In the genomic region with DNA sequence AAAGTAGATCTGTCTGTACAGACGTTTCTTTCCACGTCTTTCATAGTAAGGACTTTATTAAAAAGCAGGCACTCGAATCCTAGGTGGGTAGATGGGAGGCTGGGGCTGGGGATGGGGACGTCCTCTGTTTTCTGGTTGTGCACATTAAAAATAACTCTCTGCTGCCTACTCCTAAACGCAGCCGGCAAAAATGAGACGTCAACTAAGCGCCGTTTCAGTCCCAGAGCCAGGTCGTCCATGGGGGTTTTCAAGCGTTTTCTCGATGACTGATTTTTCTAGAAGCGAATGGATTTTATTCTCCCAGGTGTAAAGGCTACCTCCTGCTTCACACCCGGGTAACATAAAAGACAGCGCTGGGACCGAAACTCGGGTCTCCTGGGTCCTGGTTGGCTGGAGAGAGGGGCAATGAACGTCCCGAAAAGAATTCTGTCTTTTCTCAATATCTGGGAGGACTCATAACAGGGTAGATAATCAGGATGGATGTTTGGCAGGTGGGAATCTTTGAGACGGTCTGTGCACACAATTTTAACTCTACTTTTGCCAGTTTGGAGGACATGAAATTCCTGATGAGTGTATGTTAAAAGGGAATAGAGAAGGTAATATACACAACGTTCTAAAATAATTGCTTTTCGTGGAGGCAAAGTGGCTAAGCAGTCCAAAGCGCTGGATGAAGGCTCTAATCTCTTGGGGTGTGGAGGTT, we compare ENCODE assay signal across 8 cellular contexts. TPM values are rescaled to one million over a fixed set of nuclear protein-coding genes. Genes with fewer than 3 reads are reported as not detected.
DNase-seq lines count a peak whose midpoint lies in the region; ATAC-seq, FAIRE-seq and TF ChIP-seq lines count a peak whose summit lies in the region.

No MANE protein-coding gene starts in this region.

- BruUV-seq in HepG2 (replicated peaks; lab: Mats Ljungman, UMichigan): no TSS peak

- peak; percentile 75 for ATAC-seq in HepG2
- no peak for ATAC-seq in right lobe of liver
- ATAC-seq in activated CD8-positive, alpha-beta T cell treated with anti-CD3 and anti-CD28 coated beads, Interleukin-2, amount 10 ng/mL, durations not matched to agents 7 days and 5 days: peak; percentile 40
- no peak for ATAC-seq in HG03442 (IDR thresholded peaks at IDR 0.05; ENCODE audit: unreplicated experiment)

- DNase-seq in HepG2 (ENCODE audit: low spot score) (no peak), right lobe of liver (no peak), immature natural killer cell (no peak), uterus (peak; percentile 26 to 35), pons (ENCODE audit: low spot score) (no peak), kidney glomerular epithelial cell (lab: John Stamatoyannopoulos, UW) (no peak)
- no peak for DNase-seq in activated CD8-positive, alpha-beta T cell treated with anti-CD3 and anti-CD28 coated beads, Interleukin-2, amount 10 ng/mL, durations not matched to agents 7 days and 5 days

- peaks cover 49% of the 10 kb centered on the region for H3K27me3 Mint-ChIP-seq in activated CD8-positive, alpha-beta T cell treated with anti-CD3 and anti-CD28 coated beads, Interleukin-2, amount 10 ng/mL, durations not matched to agents 7 days and 5 days (ENCODE audit: low read depth)
- peaks cover 18 to 41% (median 30%) of the 10 kb centered on the region in 3 donors for H3K27me3 Mint-ChIP-seq in immature natural killer cell (ENCODE audit: low read depth in 3 of 3)

- FAIRE-seq in HepG2 (lab: Jason Lieb, UNC): no peak

- peaks cover 5% of the 10 kb centered on the region for H3K36me3 Mint-ChIP-seq in activated CD8-positive, alpha-beta T cell treated with anti-CD3 and anti-CD28 coated beads, Interleukin-2, amount 10 ng/mL, durations not matched to agents 7 days and 5 days (ENCODE audit: low read depth)
- no peaks in the 10 kb centered on the region for H3K36me3 Mint-ChIP-seq in immature natural killer cell

- in situ Hi-C loops in HepG2 (cut with HindIII; ENCODE audit: extremely low pct_ligation_motif_present, low pct_unique_long_range_greater_than_20kb): no loop called here

- POLR2A ChIA-PET in HepG2 (lab: Yijun Ruan, JAX): no interaction called here
- POLR2A ChIA-PET in activated CD8-positive, alpha-beta T cell treated with anti-CD3 and anti-CD28 coated beads, Interleukin-2, amount 10 ng/mL, durations not matched to agents 7 days and 5 days (lab: Charles Lee): no interaction called here

- WGBS in HepG2 (ENCODE audit: low lambda C conversion rate): 15% methylated on average over 23 of the region's 23 CpGs
- WGBS in right lobe of liver (ENCODE audit: insufficient coverage, low coverage, low lambda C conversion rate, missing lambda C conversion rate): 13% methylated on average over 22 of the region's 23 CpGs

- H3K27ac Mint-ChIP-seq in activated CD8-positive, alpha-beta T cell treated with anti-CD3 and anti-CD28 coated beads, Interleukin-2, amount 10 ng/mL, durations not matched to agents 7 days and 5 days: peak overlapping the region; percentile 59
- no peak overlapping the region for H3K27ac Mint-ChIP-seq in immature natural killer cell

- intact Hi-C loops in HepG2 (cut with micrococcal nuclease; ENCODE audit: unreplicated experiment): no loop called here
- intact Hi-C loops in right lobe of liver (cut with DNase I): no loop called here
- intact Hi-C loops in uterus (cut with DNase I; ENCODE audit: low total_unique reads): no loop called here

- no peaks in the 10 kb centered on the region for H3K79me2 ChIP-seq in HepG2 (ENCODE audit: insufficient read depth, low read length)

- H3K4me3 ChIP-seq in HepG2 (replicated peaks in 1 of 3; ENCODE audit: insufficient read depth in 1 of 3, low read depth in 2 of 3, low read length in 3 of 3): peak overlapping the region; percentile 67 to 80 (median 75)
- H3K4me3 ChIP-seq in right lobe of liver: no peak overlapping the region
- peak overlapping the region; percentile 46 to 56 for H3K4me3 ChIP-seq in uterus

- CTCF ChIA-PET in HepG2 (lab: Yijun Ruan, JAX; ENCODE audit: low intra/inter-chr PET ratio, low total read pairs): no interaction called here
- CTCF ChIA-PET in activated CD8-positive, alpha-beta T cell treated with anti-CD3 and anti-CD28 coated beads, Interleukin-2, amount 10 ng/mL, durations not matched to agents 7 days and 5 days (lab: Charles Lee): no interaction called here

- H4K20me1 ChIP-seq in HepG2 (ENCODE audit: insufficient read depth, low read length): no peaks in the 10 kb centered on the region

- H3K9ac ChIP-seq in HepG2 (ENCODE audit: insufficient read depth, low read depth, low read length): peak overlapping the region; percentile 48; the same call in 1 of the 2 replicates

- peaks cover 27% of the 10 kb centered on the region for H3K4me1 Mint-ChIP-seq in activated CD8-positive, alpha-beta T cell treated with anti-CD3 and anti-CD28 coated beads, Interleukin-2, amount 10 ng/mL, durations not matched to agents 7 days and 5 days (ENCODE audit: low read depth)
- peaks cover 11 to 13% of the 10 kb centered on the region in 2 donors for H3K4me1 Mint-ChIP-seq in immature natural killer cell

- TF ChIP-seq CTCF in HepG2 (CRISPR knock-in tag; IDR thresholded peaks at IDR 0.05): no peak
- no peak for TF ChIP-seq CTCF in right lobe of liver (IDR thresholded peaks at IDR 0.05)
- TF ChIP-seq CTCF in uterus (IDR thresholded peaks at IDR 0.05): no peak

- no peak for TF ChIP-seq POLR2A in HepG2 (IDR thresholded peaks at IDR 0.05; ENCODE audit: insufficient read depth in 1 of 2, low read depth in 2 of 2, low read length in 2 of 2)
- no peak for TF ChIP-seq POLR2A in right lobe of liver (IDR thresholded peaks at IDR 0.05)
- TF ChIP-seq POLR2A in uterus (IDR thresholded peaks at IDR 0.05): no peak

- peak overlapping the region; percentile 89 for H3K4me2 ChIP-seq in HepG2 (ENCODE audit: low read depth, low read length)

- H3K36me3 ChIP-seq in HepG2 (replicated peaks in 1 of 2; ENCODE audit: control insufficient read depth in 1 of 2, insufficient read depth in 2 of 2, low read length in 2 of 2) (no peaks in the 10 kb centered on the region), right lobe of liver (no peaks in the 10 kb centered on the region), uterus (no peaks in the 10 kb centered on the region)

- H3K27ac ChIP-seq in HepG2 (ENCODE audit: extremely low read length, insufficient read depth, low read length): no peak overlapping the region
- no peak overlapping the region for H3K27ac ChIP-seq in right lobe of liver
- peak overlapping the region; percentile 90 to 95 for H3K27ac ChIP-seq in uterus

- peaks cover 0 to 5% of the 10 kb centered on the region in 2 experiments; a peak in 1 of 5 replicates for H3K27me3 ChIP-seq in HepG2 (ENCODE audit: control insufficient read depth in 1 of 2, insufficient read depth in 2 of 2, low read length in 2 of 2)
- H3K27me3 ChIP-seq in right lobe of liver: peaks cover 0 to 4% of the 10 kb centered on the region in 2 donors
- no peaks in the 10 kb centered on the region for H3K27me3 ChIP-seq in uterus

- H3K9me3 Mint-ChIP-seq in activated CD8-positive, alpha-beta T cell treated with anti-CD3 and anti-CD28 coated beads, Interleukin-2, amount 10 ng/mL, durations not matched to agents 7 days and 5 days (ENCODE audit: insufficient read depth): no peaks in the 10 kb centered on the region
- H3K9me3 Mint-ChIP-seq in immature natural killer cell: peaks cover 0 to 9% (median 0%) of the 10 kb centered on the region in 6 donors

- no peak for TF ChIP-seq EP300 in HepG2 (IDR thresholded peaks at IDR 0.05; ENCODE audit: low read depth in 2 of 2, low read length in 2 of 2)
- TF ChIP-seq EP300 in HepG2 (CRISPR knock-in tag; IDR thresholded peaks at IDR 0.05; ENCODE audit: borderline replicate concordance): no peak

- H3K9me3 ChIP-seq in HepG2 (ENCODE audit: low read length): no peaks in the 10 kb centered on the region
- no peaks in the 10 kb centered on the region for H3K9me3 ChIP-seq in right lobe of liver
- H3K9me3 ChIP-seq in uterus: no peaks in the 10 kb centered on the region

- H3K4me1 ChIP-seq in HepG2 (ENCODE audit: insufficient read depth, low read length) (peaks cover 14% of the 10 kb centered on the region; the same call in 1 of the 2 replicates), right lobe of liver (no peaks in the 10 kb centered on the region), uterus (no peaks in the 10 kb centered on the region)

- no peak for TF ChIP-seq RAD21 in HepG2 (CRISPR knock-in tag; IDR thresholded peaks at IDR 0.05)

- peak overlapping the region; percentile 53 for H3K4me3 Mint-ChIP-seq in activated CD8-positive, alpha-beta T cell treated with anti-CD3 and anti-CD28 coated beads, Interleukin-2, amount 10 ng/mL, durations not matched to agents 7 days and 5 days
- H3K4me3 Mint-ChIP-seq in immature natural killer cell: peak overlapping the region in 4 of 5 donors; percentile 4 to 50 (median 28)

- H2AFZ ChIP-seq in HepG2 (ENCODE audit: low read length): peak overlapping the region; percentile 71

RNA-seq across cellular contexts. Expression of gene GPX6, which starts 25.3 kb away (rescaled TPM):
- total RNA-seq in HepG2 (2016; rRNA removed; fragmentation: Illumina TruSeq; extraction: Trizol): not detected in 2 replicates
- not detected in 2 replicates for total RNA-seq in HepG2 (2016; cell fraction: cytosol; rRNA removed; fragmentation: Illumina TruSeq; extraction: Trizol; ENCODE audit: low read depth)
- not detected in 2 replicates for total RNA-seq in HepG2 (2016; cell fraction: insoluble cytoplasmic fraction; rRNA removed; fragmentation: Illumina TruSeq; extraction: Trizol)
- total RNA-seq in HepG2 (2016; cell fraction: membrane; rRNA removed; fragmentation: Illumina TruSeq; extraction: Trizol): not detected in 2 replicates
- total RNA-seq in HepG2 (2016; cell fraction: nucleus; rRNA removed; fragmentation: Illumina TruSeq; extraction: Trizol): not detected in 2 replicates
- polyA plus RNA-seq in HepG2 (2011; rRNA removed): not detected in 2 replicates
- polyA plus RNA-seq in HepG2 (2011; cell fraction: cytosol; rRNA removed): not detected in 2 replicates
- polyA plus RNA-seq in HepG2 (2011; cell fraction: nucleus; rRNA removed): not detected in 2 replicates
- not detected in 2 replicates for polyA plus RNA-seq in HepG2 (2012)
- not detected in 2 replicates for polyA plus RNA-seq in HepG2 (2016; cell fraction: cytosol; fragmentation: Illumina TruSeq; extraction: Trizol; ENCODE audit: low read depth)
- polyA plus RNA-seq in HepG2 (2016; cell fraction: insoluble cytoplasmic fraction; fragmentation: Illumina TruSeq; extraction: Trizol; ENCODE audit: low read depth): not detected in 2 replicates
- polyA plus RNA-seq in HepG2 (2016; cell fraction: membrane; fragmentation: Illumina TruSeq; extraction: Trizol; ENCODE audit: low read depth): not detected in 2 replicates
- polyA plus RNA-seq in HepG2 (2016; cell fraction: nucleus; fragmentation: Illumina TruSeq; extraction: Trizol; ENCODE audit: insufficient read depth, low read depth): not detected in 2 replicates
- polyA minus RNA-seq in HepG2 (2011; rRNA and poly(A)+ RNA removed; ENCODE audit: low replicate concordance): not detected in 2 replicates
- not detected in 2 replicates for polyA minus RNA-seq in HepG2 (2011; cell fraction: cytosol; rRNA and poly(A)+ RNA removed)
- polyA minus RNA-seq in HepG2 (2011; cell fraction: nucleus; rRNA and poly(A)+ RNA removed): not detected in 2 replicates
- total RNA-seq in right lobe of liver: not detected
- total RNA-seq in activated CD8-positive, alpha-beta T cell treated with anti-CD3 and anti-CD28 coated beads, Interleukin-2, amount 10 ng/mL, durations not matched to agents 7 days and 5 days: not detected
- not detected for polyA plus RNA-seq in immature natural killer cell
- total RNA-seq in uterus: not detected

RNA-seq across cellular contexts. Expression of gene GPX5, which starts 35.3 kb away (rescaled TPM):
- total RNA-seq in HepG2 (2016; rRNA removed; fragmentation: Illumina TruSeq; extraction: Trizol): not detected in 2 replicates
- total RNA-seq in HepG2 (2016; cell fraction: cytosol; rRNA removed; fragmentation: Illumina TruSeq; extraction: Trizol; ENCODE audit: low read depth): not detected in 2 replicates
- total RNA-seq in HepG2 (2016; cell fraction: insoluble cytoplasmic fraction; rRNA removed; fragmentation: Illumina TruSeq; extraction: Trizol): not detected in 2 replicates
- not detected in 2 replicates for total RNA-seq in HepG2 (2016; cell fraction: membrane; rRNA removed; fragmentation: Illumina TruSeq; extraction: Trizol)
- not detected in 2 replicates for total RNA-seq in HepG2 (2016; cell fraction: nucleus; rRNA removed; fragmentation: Illumina TruSeq; extraction: Trizol)
- polyA plus RNA-seq in HepG2 (2011; rRNA removed): not detected in 2 replicates
- polyA plus RNA-seq in HepG2 (2011; cell fraction: cytosol; rRNA removed): not detected in 2 replicates
- not detected in 2 replicates for polyA plus RNA-seq in HepG2 (2011; cell fraction: nucleus; rRNA removed)
- not detected in 2 replicates for polyA plus RNA-seq in HepG2 (2012)
- not detected in 2 replicates for polyA plus RNA-seq in HepG2 (2016; cell fraction: cytosol; fragmentation: Illumina TruSeq; extraction: Trizol; ENCODE audit: low read depth)
- polyA plus RNA-seq in HepG2 (2016; cell fraction: insoluble cytoplasmic fraction; fragmentation: Illumina TruSeq; extraction: Trizol; ENCODE audit: low read depth): not detected in 2 replicates
- not detected in 2 replicates for polyA plus RNA-seq in HepG2 (2016; cell fraction: membrane; fragmentation: Illumina TruSeq; extraction: Trizol; ENCODE audit: low read depth)
- polyA plus RNA-seq in HepG2 (2016; cell fraction: nucleus; fragmentation: Illumina TruSeq; extraction: Trizol; ENCODE audit: insufficient read depth, low read depth): not detected in 2 replicates
- polyA minus RNA-seq in HepG2 (2011; rRNA and poly(A)+ RNA removed; ENCODE audit: low replicate concordance): not detected in 2 replicates
- polyA minus RNA-seq in HepG2 (2011; cell fraction: cytosol; rRNA and poly(A)+ RNA removed): not detected in 2 replicates
- polyA minus RNA-seq in HepG2 (2011; cell fraction: nucleus; rRNA and poly(A)+ RNA removed): not detected in 2 replicates
- total RNA-seq in right lobe of liver: not detected
- total RNA-seq in activated CD8-positive, alpha-beta T cell treated with anti-CD3 and anti-CD28 coated beads, Interleukin-2, amount 10 ng/mL, durations not matched to agents 7 days and 5 days: not detected
- polyA plus RNA-seq in immature natural killer cell: not detected
- total RNA-seq in uterus: not detected

RNA-seq across cellular contexts. Expression of gene ZSCAN23, which starts 47.0 kb away (rescaled TPM):
- 0.91 and 1.2 TPM in 2 replicates for total RNA-seq in HepG2 (2016; rRNA removed; fragmentation: Illumina TruSeq; extraction: Trizol)
- not detected in 2 replicates for total RNA-seq in HepG2 (2016; cell fraction: cytosol; rRNA removed; fragmentation: Illumina TruSeq; extraction: Trizol; ENCODE audit: low read depth)
- 0.86 and 1.2 TPM in 2 replicates for total RNA-seq in HepG2 (2016; cell fraction: insoluble cytoplasmic fraction; rRNA removed; fragmentation: Illumina TruSeq; extraction: Trizol)
- total RNA-seq in HepG2 (2016; cell fraction: membrane; rRNA removed; fragmentation: Illumina TruSeq; extraction: Trizol): 0.71 and 0.79 TPM in 2 replicates
- total RNA-seq in HepG2 (2016; cell fraction: nucleus; rRNA removed; fragmentation: Illumina TruSeq; extraction: Trizol): 4.0 and 4.2 TPM in 2 replicates
- 0.29 and 0.35 TPM in 2 replicates for polyA plus RNA-seq in HepG2 (2011; rRNA removed)
- 0.05 and 0.21 TPM in 2 replicates for polyA plus RNA-seq in HepG2 (2011; cell fraction: cytosol; rRNA removed)
- polyA plus RNA-seq in HepG2 (2011; cell fraction: nucleus; rRNA removed): 0.53 and 1.4 TPM in 2 replicates
- 0.27 and 0.76 TPM in 2 replicates for polyA plus RNA-seq in HepG2 (2012)
- not detected in 2 replicates for polyA plus RNA-seq in HepG2 (2016; cell fraction: cytosol; fragmentation: Illumina TruSeq; extraction: Trizol; ENCODE audit: low read depth)
- polyA plus RNA-seq in HepG2 (2016; cell fraction: insoluble cytoplasmic fraction; fragmentation: Illumina TruSeq; extraction: Trizol; ENCODE audit: low read depth): 0.39 and 0.53 TPM in 2 replicates
- polyA plus RNA-seq in HepG2 (2016; cell fraction: membrane; fragmentation: Illumina TruSeq; extraction: Trizol; ENCODE audit: low read depth): not detected in 2 replicates
- polyA plus RNA-seq in HepG2 (2016; cell fraction: nucleus; fragmentation: Illumina TruSeq; extraction: Trizol; ENCODE audit: insufficient read depth, low read depth): 1.2 and 1.4 TPM in 2 replicates
- polyA minus RNA-seq in HepG2 (2011; rRNA and poly(A)+ RNA removed; ENCODE audit: low replicate concordance): 0.52 TPM in 1 of 2 replicates, not detected in the other
- 0.59 TPM in 1 of 2 replicates, not detected in the other for polyA minus RNA-seq in HepG2 (2011; cell fraction: cytosol; rRNA and poly(A)+ RNA removed)
- polyA minus RNA-seq in HepG2 (2011; cell fraction: nucleus; rRNA and poly(A)+ RNA removed): 4.2 and 5.8 TPM in 2 replicates
- total RNA-seq in right lobe of liver: under 1 TPM in 5 of 6 experiments, not detected in 1; 0.25 to 0.73 (median 0.43) TPM
- under 1 TPM; 0.79 to 0.83 TPM for total RNA-seq in activated CD8-positive, alpha-beta T cell treated with anti-CD3 and anti-CD28 coated beads, Interleukin-2, amount 10 ng/mL, durations not matched to agents 7 days and 5 days
- under 1 TPM in 1 of 3 donors, not detected in 2; 0.16 TPM for polyA plus RNA-seq in immature natural killer cell
- 10 to 100 TPM in 1 of 4 donors, 1 to 10 TPM in 1, under 1 TPM in 1, not detected in 1; 0.26 to 21.3 (median 7.5) TPM for total RNA-seq in uterus

Comparison
In these comparisons a context has a peak if more than half of its experiments do, and no peak if none do; other contexts are left out.
1. ATAC-seq: peak in HepG2 (single experiment) and activated CD8-positive, alpha-beta T cell treated with anti-CD3 and anti-CD28 coated beads, Interleukin-2, amount 10 ng/mL, durations not matched to agents 7 days and 5 days (single experiment); none in right lobe of liver (0 of 4) and HG03442 (single experiment).
2. H3K4me3 ChIP-seq: peak in HepG2 (3 of 3) and uterus (2 of 2); none in right lobe of liver (0 of 3).
3. DNase-seq: peak in uterus (2 of 2); none in HepG2 (single experiment), right lobe of liver (0 of 3), activated CD8-positive, alpha-beta T cell treated with anti-CD3 and anti-CD28 coated beads, Interleukin-2, amount 10 ng/mL, durations not matched to agents 7 days and 5 days (single experiment), immature natural killer cell (0 of 3), pons (single experiment) and kidney glomerular epithelial cell (single experiment).
4. H3K27ac ChIP-seq: peak in uterus (2 of 2); none in HepG2 (single experiment) and right lobe of liver (0 of 3).